In the genomic region with DNA sequence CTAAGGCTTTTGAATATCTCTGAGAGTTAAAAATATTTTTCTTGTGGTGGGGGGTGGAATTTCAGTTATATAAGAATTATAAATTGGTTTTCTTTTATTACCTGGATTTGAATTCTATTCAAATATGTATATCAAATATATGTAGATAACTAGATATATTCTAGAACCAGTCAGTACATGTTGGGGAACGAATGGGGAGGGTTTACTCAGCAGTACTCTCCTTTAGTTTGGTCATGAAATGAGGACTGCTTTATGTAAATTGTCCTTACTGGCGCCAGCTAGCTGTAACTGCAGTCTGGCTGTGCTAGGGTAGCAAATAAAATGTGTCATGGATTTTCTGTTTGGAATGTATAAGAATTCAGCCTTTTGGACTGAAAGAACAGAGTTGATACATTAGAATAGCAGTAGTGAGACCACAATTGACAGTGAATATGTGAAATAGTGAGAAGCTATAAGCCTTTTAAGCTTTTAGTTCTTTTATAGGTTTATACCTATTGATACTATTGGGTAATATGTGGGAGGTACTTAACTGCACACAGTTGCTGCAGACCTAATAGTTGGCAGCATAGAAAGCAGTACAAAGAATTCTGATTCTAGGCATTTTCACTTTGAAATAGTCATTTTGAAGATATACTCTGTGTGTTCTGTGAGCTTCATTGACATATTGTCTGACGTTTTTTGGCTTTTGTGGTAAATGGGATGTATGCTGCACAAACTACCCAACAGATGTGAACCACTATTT, we compare ENCODE assay signal across 2 cellular contexts.
A peak's percentile ranks its signal among the peaks of the same experiment; 100 is the strongest.
TF ChIP-seq lines count a peak whose summit lies in the region.

No MANE protein-coding gene starts in this region.

TF ChIP-seq in WTC11, 78 proteins besides CTCF, POLR2A, EP300 and RAD21 (continued from another document):
- TF ChIP-seq, protein P1, sequence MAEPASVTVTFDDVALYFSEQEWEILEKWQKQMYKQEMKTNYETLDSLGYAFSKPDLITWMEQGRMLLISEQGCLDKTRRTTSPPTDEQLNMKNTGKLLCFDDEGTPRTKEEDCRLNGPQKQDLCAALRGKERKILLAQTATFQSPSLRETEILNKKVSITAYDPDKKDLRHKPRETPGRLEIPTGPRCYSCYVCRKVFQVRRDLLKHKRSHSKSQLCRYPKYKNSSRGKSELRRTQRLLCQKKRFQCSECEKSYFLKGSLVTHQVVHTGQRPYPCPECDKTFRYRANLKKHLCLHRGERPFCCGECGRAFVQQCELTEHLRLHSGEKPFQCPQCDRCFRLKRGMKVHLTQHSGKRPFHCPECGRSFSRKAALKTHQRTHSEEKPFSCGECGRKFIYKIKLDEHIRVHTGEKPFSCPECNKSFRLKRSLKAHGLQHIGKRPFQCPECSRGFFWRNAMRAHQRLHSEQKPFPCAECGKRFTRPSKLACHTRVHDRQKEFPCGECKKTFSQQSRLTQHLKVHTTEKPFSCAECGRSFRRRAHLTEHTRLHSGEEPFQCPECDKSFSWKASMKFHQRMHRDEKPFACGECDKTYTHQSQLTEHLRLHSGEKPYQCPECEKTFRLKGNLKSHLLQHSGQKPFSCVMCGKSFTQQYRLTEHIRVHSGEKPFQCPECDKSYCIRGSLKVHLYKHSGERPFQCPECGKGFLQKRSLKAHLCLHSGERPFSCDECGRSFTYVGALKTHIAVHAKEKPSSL (CRISPR knock-in tag; conservative IDR thresholded peaks at IDR 0.05) = no peak
- TF ChIP-seq, protein P2, sequence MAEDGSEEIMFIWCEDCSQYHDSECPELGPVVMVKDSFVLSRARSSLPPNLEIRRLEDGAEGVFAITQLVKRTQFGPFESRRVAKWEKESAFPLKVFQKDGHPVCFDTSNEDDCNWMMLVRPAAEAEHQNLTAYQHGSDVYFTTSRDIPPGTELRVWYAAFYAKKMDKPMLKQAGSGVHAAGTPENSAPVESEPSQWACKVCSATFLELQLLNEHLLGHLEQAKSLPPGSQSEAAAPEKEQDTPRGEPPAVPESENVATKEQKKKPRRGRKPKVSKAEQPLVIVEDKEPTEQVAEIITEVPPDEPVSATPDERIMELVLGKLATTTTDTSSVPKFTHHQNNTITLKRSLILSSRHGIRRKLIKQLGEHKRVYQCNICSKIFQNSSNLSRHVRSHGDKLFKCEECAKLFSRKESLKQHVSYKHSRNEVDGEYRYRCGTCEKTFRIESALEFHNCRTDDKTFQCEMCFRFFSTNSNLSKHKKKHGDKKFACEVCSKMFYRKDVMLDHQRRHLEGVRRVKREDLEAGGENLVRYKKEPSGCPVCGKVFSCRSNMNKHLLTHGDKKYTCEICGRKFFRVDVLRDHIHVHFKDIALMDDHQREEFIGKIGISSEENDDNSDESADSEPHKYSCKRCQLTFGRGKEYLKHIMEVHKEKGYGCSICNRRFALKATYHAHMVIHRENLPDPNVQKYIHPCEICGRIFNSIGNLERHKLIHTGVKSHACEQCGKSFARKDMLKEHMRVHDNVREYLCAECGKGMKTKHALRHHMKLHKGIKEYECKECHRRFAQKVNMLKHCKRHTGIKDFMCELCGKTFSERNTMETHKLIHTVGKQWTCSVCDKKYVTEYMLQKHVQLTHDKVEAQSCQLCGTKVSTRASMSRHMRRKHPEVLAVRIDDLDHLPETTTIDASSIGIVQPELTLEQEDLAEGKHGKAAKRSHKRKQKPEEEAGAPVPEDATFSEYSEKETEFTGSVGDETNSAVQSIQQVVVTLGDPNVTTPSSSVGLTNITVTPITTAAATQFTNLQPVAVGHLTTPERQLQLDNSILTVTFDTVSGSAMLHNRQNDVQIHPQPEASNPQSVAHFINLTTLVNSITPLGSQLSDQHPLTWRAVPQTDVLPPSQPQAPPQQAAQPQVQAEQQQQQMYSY (CRISPR knock-in tag; IDR thresholded peaks at IDR 0.05) = peak; percentile 91

TF ChIP-seq in neural cell, 6 proteins besides CTCF, POLR2A, EP300 and RAD21 (continued from another document):
- peak; percentile 66 for TF ChIP-seq REST (IDR thresholded peaks at IDR 0.05; ENCODE audit: borderline replicate concordance)
- no peak for TF ChIP-seq EZH2 (IDR thresholded peaks at IDR 0.05; ENCODE audit: borderline replicate concordance, insufficient read depth, low read length, poor library complexity, severe bottlenecking)
